ENCODE assay signal across 15 cellular contexts in the genomic region with DNA sequence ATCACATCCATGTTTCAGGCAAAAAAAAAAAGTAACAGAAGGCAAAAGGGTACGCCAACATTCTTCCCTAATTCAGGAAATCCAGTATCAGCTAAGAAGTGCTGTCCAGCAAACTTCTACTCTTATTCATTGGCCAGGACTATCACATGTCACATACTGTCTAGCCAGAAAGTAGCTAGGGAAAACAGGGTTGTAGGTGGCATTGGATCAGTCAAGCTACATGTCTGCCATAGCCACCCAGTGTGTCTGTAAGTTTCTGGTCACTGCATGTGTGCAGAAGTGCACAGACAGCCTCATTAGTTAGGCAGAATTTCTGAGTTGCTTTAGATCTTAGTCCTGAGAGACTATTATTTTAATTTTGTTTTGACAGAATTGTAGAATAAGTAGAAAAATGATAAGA.
DNase-seq lines count a peak whose midpoint lies in the region; ATAC-seq and TF ChIP-seq lines count a peak whose summit lies in the region.
"Had no signal": no experiment of that assay in that cellular context is flagged by ENCODE, and none has a peak within 500 bp of the region (broad histone marks: within the 10 kb centered on the region; RNA-seq: fewer than 3 reads in every experiment).

No MANE protein-coding gene starts in this region.

- DNase-seq in Caco-2 = no peak
- peak; percentile 12 for DNase-seq in fibroblast of the aortic adventitia (ENCODE audit: low read depth)
- no peak for DNase-seq in aorta
- no peak for DNase-seq in HuH-7.5 (ENCODE audit: low spot score)
- DNase-seq in brain microvascular endothelial cell = no peak
- DNase-seq: CD4-positive, alpha-beta T cell; DMS153; DMS79; GDM1; GOT3; H7; KBM-7 had no signal

- CTCF ChIA-PET in Caco-2 (lab: Charles Lee) (no interaction called here), HEK293 (lab: Yijun Ruan, JAX) (interaction anchor here (0.8 kb wide), 1 partner anchor 459 kb away, joined by 3 read pairs; no protein-coding TSS in a partner anchor)

- H3K4me3 Mint-ChIP-seq in Caco-2 (ENCODE audit: unreplicated experiment) = no peak overlapping the region
- H3K4me3 Mint-ChIP-seq: CD4-positive, alpha-beta T cell had no signal

- WGBS in aorta, 2 donors = 80 to 85% methylated on average over 1 of the region's 1 CpG

- H3K4me1 ChIP-seq in Caco-2 (peaks cover 56% of the 10 kb centered on the region), HEK293 (ENCODE audit: control insufficient read depth, insufficient read depth, low read length) (no peaks in the 10 kb centered on the region), aorta (ENCODE audit: control insufficient read depth in 1 of 2, insufficient read depth in 2 of 2, low read length in 2 of 2) (no peaks in the 10 kb centered on the region)

- no peaks in the 10 kb centered on the region; the same call in 1 of the 2 replicates for H3K36me3 ChIP-seq in Caco-2 (ENCODE audit: control insufficient read depth, insufficient read depth, low read length)
- H3K36me3 ChIP-seq in HEK293 (ENCODE audit: control insufficient read depth in 2 of 2, insufficient read depth in 1 of 2, low read length in 2 of 2) = no peaks in the 10 kb centered on the region
- H3K36me3 ChIP-seq in aorta (ENCODE audit: control insufficient read depth in 1 of 2, insufficient read depth in 2 of 2, low read length in 1 of 2) = no peaks in the 10 kb centered on the region
- no peaks in the 10 kb centered on the region for H3K36me3 ChIP-seq in brain microvascular endothelial cell (replicated peaks)

- POLR2A ChIA-PET in Caco-2 (lab: Charles Lee) = no interaction called here
- POLR2A ChIA-PET in HEK293 (lab: Yijun Ruan, JAX) = no interaction called here

- peaks cover 48% of the 10 kb centered on the region for H3K4me1 Mint-ChIP-seq in Caco-2 (ENCODE audit: low read depth, unreplicated experiment)

- no TSS peak for BruUV-seq in Caco-2 (replicated peaks; lab: Mats Ljungman, UMichigan)

- H3K4me3 ChIP-seq in Caco-2 (ENCODE audit: low read depth, low read length) (no peak overlapping the region), HEK293 (ENCODE audit: low read depth, low read length) (no peak overlapping the region), fibroblast of the aortic adventitia (ENCODE audit: low read depth, low read length) (no peak overlapping the region), aorta (ENCODE audit: low read length in 2 of 2) (no peak overlapping the region), brain microvascular endothelial cell (ENCODE audit: low read depth, low read length) (no peak overlapping the region)

- no peaks in the 10 kb centered on the region for H3K9me3 Mint-ChIP-seq in Caco-2 (ENCODE audit: unreplicated experiment)
- H3K9me3 Mint-ChIP-seq: CD4-positive, alpha-beta T cell had no signal

- no peaks in the 10 kb centered on the region for H3K27me3 Mint-ChIP-seq in Caco-2 (ENCODE audit: insufficient read depth, unreplicated experiment)
- H3K27me3 Mint-ChIP-seq: CD4-positive, alpha-beta T cell had no signal

- H3K27me3 ChIP-seq in Caco-2 (replicated peaks; ENCODE audit: control insufficient read depth, insufficient read depth, low read length) (no peaks in the 10 kb centered on the region), aorta (ENCODE audit: control insufficient read depth in 1 of 2, insufficient read depth in 2 of 2, low read length in 1 of 2) (no peaks in the 10 kb centered on the region), brain microvascular endothelial cell (replicated peaks) (no peaks in the 10 kb centered on the region)

- H3K27ac Mint-ChIP-seq in Caco-2 (ENCODE audit: unreplicated experiment) = peak overlapping the region; percentile 78
- H3K27ac Mint-ChIP-seq: CD4-positive, alpha-beta T cell had no signal

- H3K9me3 ChIP-seq in Caco-2 (no peaks in the 10 kb centered on the region), HEK293 (ENCODE audit: control insufficient read depth, insufficient read depth, low read depth, low read length) (no peaks in the 10 kb centered on the region), aorta (ENCODE audit: control insufficient read depth, low read length) (no peaks in the 10 kb centered on the region)

- no peak overlapping the region for H3K27ac ChIP-seq in HEK293 (ENCODE audit: extremely low read depth, low read depth, low read length)
- no peak overlapping the region for H3K27ac ChIP-seq in aorta (ENCODE audit: low read depth in 1 of 2, low read length in 2 of 2)
- H3K27ac ChIP-seq in brain microvascular endothelial cell = no peak overlapping the region
- H3K27ac ChIP-seq: C4-2B had no signal

- TF ChIP-seq CTCF in Caco-2 (IDR thresholded peaks at IDR 0.05; ENCODE audit: insufficient read depth in 1 of 2, low read depth in 1 of 2, low read length in 1 of 2, severe bottlenecking in 1 of 2, unreplicated experiment in 1 of 2) (no peak), HEK293 (tag by site-specific recombination; IDR thresholded peaks at IDR 0.05) (no peak), fibroblast of the aortic adventitia (IDR thresholded peaks at IDR 0.05; ENCODE audit: insufficient read depth, low read length) (no peak), brain microvascular endothelial cell (IDR thresholded peaks at IDR 0.05; ENCODE audit: low read depth, low read length, missing control alignments) (no peak)

- peak; percentile 71 for ATAC-seq in aorta (ENCODE audit: low FRiP score)
- ATAC-seq: HCT116 had no signal

- in situ Hi-C loops in brain microvascular endothelial cell (cut with HindIII; ENCODE audit: low pct_ligation_motif_present, low sequenced_read_pairs) = no loop called here

- peaks cover 10% of the 10 kb centered on the region for H3K36me3 Mint-ChIP-seq in Caco-2 (ENCODE audit: insufficient read depth, unreplicated experiment)

- intact Hi-C loops in Caco-2 (cut with micrococcal nuclease; ENCODE audit: unreplicated experiment) (loop anchor here (2.0 kb wide), 3 partner anchors 150 to 462 kb away; no protein-coding TSS in a partner anchor), aorta (cut with DNase I) (no loop called here)

TF ChIP-seq in HEK293, 187 proteins besides CTCF, POLR2A, EP300 and RAD21:
- TF ChIP-seq, protein P1, sequence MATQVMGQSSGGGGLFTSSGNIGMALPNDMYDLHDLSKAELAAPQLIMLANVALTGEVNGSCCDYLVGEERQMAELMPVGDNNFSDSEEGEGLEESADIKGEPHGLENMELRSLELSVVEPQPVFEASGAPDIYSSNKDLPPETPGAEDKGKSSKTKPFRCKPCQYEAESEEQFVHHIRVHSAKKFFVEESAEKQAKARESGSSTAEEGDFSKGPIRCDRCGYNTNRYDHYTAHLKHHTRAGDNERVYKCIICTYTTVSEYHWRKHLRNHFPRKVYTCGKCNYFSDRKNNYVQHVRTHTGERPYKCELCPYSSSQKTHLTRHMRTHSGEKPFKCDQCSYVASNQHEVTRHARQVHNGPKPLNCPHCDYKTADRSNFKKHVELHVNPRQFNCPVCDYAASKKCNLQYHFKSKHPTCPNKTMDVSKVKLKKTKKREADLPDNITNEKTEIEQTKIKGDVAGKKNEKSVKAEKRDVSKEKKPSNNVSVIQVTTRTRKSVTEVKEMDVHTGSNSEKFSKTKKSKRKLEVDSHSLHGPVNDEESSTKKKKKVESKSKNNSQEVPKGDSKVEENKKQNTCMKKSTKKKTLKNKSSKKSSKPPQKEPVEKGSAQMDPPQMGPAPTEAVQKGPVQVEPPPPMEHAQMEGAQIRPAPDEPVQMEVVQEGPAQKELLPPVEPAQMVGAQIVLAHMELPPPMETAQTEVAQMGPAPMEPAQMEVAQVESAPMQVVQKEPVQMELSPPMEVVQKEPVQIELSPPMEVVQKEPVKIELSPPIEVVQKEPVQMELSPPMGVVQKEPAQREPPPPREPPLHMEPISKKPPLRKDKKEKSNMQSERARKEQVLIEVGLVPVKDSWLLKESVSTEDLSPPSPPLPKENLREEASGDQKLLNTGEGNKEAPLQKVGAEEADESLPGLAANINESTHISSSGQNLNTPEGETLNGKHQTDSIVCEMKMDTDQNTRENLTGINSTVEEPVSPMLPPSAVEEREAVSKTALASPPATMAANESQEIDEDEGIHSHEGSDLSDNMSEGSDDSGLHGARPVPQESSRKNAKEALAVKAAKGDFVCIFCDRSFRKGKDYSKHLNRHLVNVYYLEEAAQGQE (tag by site-specific recombination; IDR thresholded peaks at IDR 0.05) = 0 out of 2 replicates have a peak, but pooled peaks have one; percentile 42
- TF ChIP-seq ZFP41 (tag by site-specific recombination; IDR thresholded peaks at IDR 0.05; ENCODE audit: borderline replicate concordance) (no peak), ZNF529 (tag by site-specific recombination; IDR thresholded peaks at IDR 0.05; ENCODE audit: insufficient replicate concordance) (no peak)
TF ChIP-seq in HEK293: peak in this region for 1.
